Comparison of ENCODE assay signal across 21 cellular contexts in the genomic region with DNA sequence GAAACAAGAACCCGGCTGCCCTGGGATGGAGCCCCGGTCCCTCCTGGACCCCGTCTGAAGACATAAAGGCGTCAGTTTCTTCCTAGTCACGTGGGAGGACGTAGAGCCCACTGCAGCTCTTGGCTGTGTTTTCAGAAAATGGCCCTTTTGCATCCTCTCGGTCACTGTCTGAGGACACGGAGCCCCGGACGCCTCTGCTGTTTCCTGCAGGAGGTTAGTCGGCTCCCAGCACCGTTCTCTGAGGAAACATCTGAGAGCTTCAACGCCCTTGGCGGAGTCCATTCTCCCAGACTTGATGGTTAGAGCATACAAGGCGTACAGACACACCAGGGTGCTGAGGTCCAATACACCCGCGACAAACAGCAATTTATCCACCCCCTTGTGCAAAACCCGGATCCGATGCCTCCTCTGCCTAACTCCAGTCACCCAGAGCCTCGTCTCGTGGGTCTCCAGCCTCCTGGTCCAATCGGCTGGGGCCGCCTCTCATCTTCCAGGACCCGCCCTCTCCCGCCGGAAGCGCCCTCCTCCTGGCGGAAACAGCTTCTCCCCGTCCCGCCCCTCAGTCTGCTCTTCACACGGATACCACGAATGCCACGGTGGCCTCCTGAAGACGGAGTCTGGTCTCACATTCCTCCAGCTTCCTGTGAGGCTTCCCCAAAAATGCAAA.
DNase-seq lines count a peak whose midpoint lies in the region; ATAC-seq, FAIRE-seq and TF ChIP-seq lines count a peak whose summit lies in the region.
"Had no signal": no experiment of that assay in that cellular context is flagged by ENCODE, and none has a peak within 500 bp of the region (broad histone marks: within the 10 kb centered on the region; RNA-seq: fewer than 3 reads in every experiment).

No MANE protein-coding gene starts in this region.

- no peak overlapping the region for H2AFZ ChIP-seq in SK-N-SH (ENCODE audit: low read depth)

- TF ChIP-seq POLR2A in gastroesophageal sphincter (IDR thresholded peaks at IDR 0.05) = no peak
- TF ChIP-seq POLR2A in sigmoid colon (IDR thresholded peaks at IDR 0.05) = no peak

- H3K9ac ChIP-seq in SK-N-SH (no peak overlapping the region), kidney (ENCODE audit: low read length in 2 of 2) (no peak overlapping the region)
- H3K9ac ChIP-seq: BLaER1 had no signal

- 0 out of 2 replicates have a peak, but pooled peaks cover 3% of the 10 kb centered on the region for H3K9me3 ChIP-seq in SK-N-SH
- H3K9me3 ChIP-seq in gastroesophageal sphincter = no peaks in the 10 kb centered on the region
- H3K9me3 ChIP-seq in sigmoid colon = no peaks in the 10 kb centered on the region
- no peaks in the 10 kb centered on the region for H3K9me3 ChIP-seq in kidney (ENCODE audit: control insufficient read depth in 1 of 2, low read length in 2 of 2)
- H3K9me3 ChIP-seq: A549, BLaER1, spleen, transverse colon had no signal

- WGBS in SK-N-SH (ENCODE audit: low lambda C conversion rate) = 52% methylated on average over 28 of the region's 34 CpGs
- 77% methylated on average over 23 to 25 of the region's 34 CpGs for WGBS in gastroesophageal sphincter (ENCODE audit: low coverage in 1 of 2), 2 donors
- WGBS in sigmoid colon, 2 donors = 78 to 89% methylated on average over 34 of the region's 34 CpGs

- no peaks in the 10 kb centered on the region for H3K9me2 ChIP-seq in SK-N-SH

- H3K27me3 ChIP-seq in SK-N-SH (ENCODE audit: insufficient read depth) = no peaks in the 10 kb centered on the region
- H3K27me3 ChIP-seq in gastroesophageal sphincter = peaks cover 36% of the 10 kb centered on the region
- H3K27me3 ChIP-seq in sigmoid colon = peaks cover 0 to under 1% (median 0%) of the 10 kb centered on the region in 3 donors
- H3K27me3 ChIP-seq: BLaER1, transverse colon had no signal

- no peak overlapping the region for H3K4me2 ChIP-seq in SK-N-SH
- H3K4me2 ChIP-seq: A549, BLaER1 had no signal

- TF ChIP-seq CTCF in SK-N-SH (IDR thresholded peaks at IDR 0.05) = no peak
- TF ChIP-seq CTCF in gastroesophageal sphincter (IDR thresholded peaks at IDR 0.05) = no peak
- no peak for TF ChIP-seq CTCF in sigmoid colon (IDR thresholded peaks at IDR 0.05)
- TF ChIP-seq CTCF in kidney (IDR thresholded peaks at IDR 0.05; ENCODE audit: borderline replicate concordance, extremely low read depth, insufficient read depth) = no peak

- H3K27ac ChIP-seq in SK-N-SH (ENCODE audit: low read depth in 2 of 2, low read length in 1 of 2) (no peak overlapping the region), gastroesophageal sphincter (no peak overlapping the region), sigmoid colon (no peak overlapping the region), kidney (ENCODE audit: low read depth in 2 of 2, low read length in 2 of 2) (no peak overlapping the region)
- H3K27ac ChIP-seq: A549, BLaER1, spleen, transverse colon had no signal

- TF ChIP-seq EP300 in SK-N-SH (IDR thresholded peaks at IDR 0.05; ENCODE audit: borderline replicate concordance in 1 of 2, low read depth in 1 of 2, low read length in 1 of 2) = no peak
- TF ChIP-seq EP300 in gastroesophageal sphincter (IDR thresholded peaks at IDR 0.05) = no peak
- TF ChIP-seq EP300 in sigmoid colon (IDR thresholded peaks at IDR 0.05) = no peak

- intact Hi-C loops in sigmoid colon (cut with DNase I) (no loop called here), kidney (cut with DNase I) (no loop called here)

- H3K36me3 ChIP-seq in SK-N-SH (replicated peaks in 1 of 2; ENCODE audit: control insufficient read depth in 1 of 2, insufficient read depth in 2 of 2, low read length in 1 of 2) = no peaks in the 10 kb centered on the region
- no peaks in the 10 kb centered on the region for H3K36me3 ChIP-seq in gastroesophageal sphincter
- no peaks in the 10 kb centered on the region for H3K36me3 ChIP-seq in sigmoid colon
- no peaks in the 10 kb centered on the region for H3K36me3 ChIP-seq in kidney (ENCODE audit: control insufficient read depth in 1 of 2, insufficient read depth in 2 of 2, low read length in 2 of 2)
- H3K36me3 ChIP-seq: BLaER1, spleen, transverse colon had no signal

- peaks cover 0 to 17% of the 10 kb centered on the region in 2 experiments; a peak in 2 of 4 replicates for H3K4me1 ChIP-seq in SK-N-SH (ENCODE audit: control insufficient read depth in 1 of 2, insufficient read depth in 2 of 2, low read depth in 1 of 2, low read length in 1 of 2)
- H3K4me1 ChIP-seq in gastroesophageal sphincter = no peaks in the 10 kb centered on the region
- H3K4me1 ChIP-seq in sigmoid colon = no peaks in the 10 kb centered on the region
- no peaks in the 10 kb centered on the region for H3K4me1 ChIP-seq in kidney (ENCODE audit: control insufficient read depth in 1 of 2, insufficient read depth in 1 of 2, low read depth in 1 of 2, low read length in 2 of 2)
- H3K4me1 ChIP-seq: A549, transverse colon had no signal

- TF ChIP-seq RAD21 in SK-N-SH (IDR thresholded peaks at IDR 0.05; ENCODE audit: low read length) = no peak

- POLR2A ChIA-PET in SK-N-SH (lab: Yijun Ruan, JAX) = no interaction called here

- ATAC-seq in SK-N-SH treated with all-trans-retinoic acid at 6 μM for 48 hours (no peak), gastroesophageal sphincter (peak; percentile 48), GM21717 (IDR thresholded peaks at IDR 0.05; ENCODE audit: unreplicated experiment) (no peak)
- ATAC-seq: A549; effector memory CD8-positive, alpha-beta T cell had no signal

- DNase-seq in SK-N-SH = peak; percentile 25
- DNase-seq in NCI-H2081 treated with DMSO at 0.1 percent for 48 hours (lab: John Stamatoyannopoulos, UW) = peak; percentile 57
- no peak for DNase-seq in sigmoid colon
- no peak for DNase-seq in kidney
- DNase-seq in NCI-H510A treated with DMSO at 0.1 percent for 48 hours (lab: John Stamatoyannopoulos, UW) = no peak
- DNase-seq: activated CD4-positive, alpha-beta T cell treated with anti-CD3 and anti-CD28 coated beads for 4 hours; activated gamma-delta T cell; anterior cingulate cortex; effector memory CD8-positive, alpha-beta T cell; mammary epithelial cell; MM.1S; naive B cell; NCI-H2029 treated with DMSO at 0.1 percent for 48 hours; spleen; transverse colon had no signal

- FAIRE-seq in kidney (lab: Jason Lieb, UNC) = no peak
- FAIRE-seq: A549, RCC 7860 had no signal

- no peak overlapping the region for H3K4me3 ChIP-seq in SK-N-SH (ENCODE audit: low read depth in 2 of 2, low read length in 1 of 2)
- peak overlapping the region in 1 of 2 donors; percentile 24 for H3K4me3 ChIP-seq in gastroesophageal sphincter
- peak overlapping the region in 3 of 4 donors; percentile 3 to 10 (median 4) for H3K4me3 ChIP-seq in sigmoid colon
- no peak overlapping the region for H3K4me3 ChIP-seq in kidney (ENCODE audit: low read length in 2 of 2)
- H3K4me3 ChIP-seq: A549, BLaER1, transverse colon had no signal

- H3K79me2 ChIP-seq in SK-N-SH (ENCODE audit: insufficient read depth) = no peaks in the 10 kb centered on the region

- H3F3A ChIP-seq in SK-N-SH (replicated peaks; ENCODE audit: insufficient read depth) = no peaks in the 10 kb centered on the region

- CTCF ChIA-PET in SK-N-SH (lab: Yijun Ruan, JAX) = no interaction called here

- H4K20me1 ChIP-seq in SK-N-SH (ENCODE audit: insufficient read depth) = no peaks in the 10 kb centered on the region
- H4K20me1 ChIP-seq: BLaER1 had no signal

TF ChIP-seq in SK-N-SH, 30 proteins besides CTCF, POLR2A, EP300 and RAD21 (continues in another document):
- TF ChIP-seq POLR2AphosphoS5 (IDR thresholded peaks at IDR 0.05; ENCODE audit: low read depth, low read length) = no peak
- TF ChIP-seq JUND (IDR thresholded peaks at IDR 0.05) = no peak
- TF ChIP-seq NRF1 (IDR thresholded peaks at IDR 0.05; ENCODE audit: low read depth, low read length) = no peak
- TF ChIP-seq, protein P1, sequence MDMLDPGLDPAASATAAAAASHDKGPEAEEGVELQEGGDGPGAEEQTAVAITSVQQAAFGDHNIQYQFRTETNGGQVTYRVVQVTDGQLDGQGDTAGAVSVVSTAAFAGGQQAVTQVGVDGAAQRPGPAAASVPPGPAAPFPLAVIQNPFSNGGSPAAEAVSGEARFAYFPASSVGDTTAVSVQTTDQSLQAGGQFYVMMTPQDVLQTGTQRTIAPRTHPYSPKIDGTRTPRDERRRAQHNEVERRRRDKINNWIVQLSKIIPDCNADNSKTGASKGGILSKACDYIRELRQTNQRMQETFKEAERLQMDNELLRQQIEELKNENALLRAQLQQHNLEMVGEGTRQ (IDR thresholded peaks at IDR 0.05; ENCODE audit: borderline replicate concordance, low read depth, low read length) = no peak
- TF ChIP-seq SIN3A (IDR thresholded peaks at IDR 0.05; ENCODE audit: borderline replicate concordance, low read depth, low read length) = no peak
- TF ChIP-seq EZH2phosphoT487 (IDR thresholded peaks at IDR 0.05; ENCODE audit: borderline replicate concordance, low read depth) = no peak
- TF ChIP-seq FOXM1 (IDR thresholded peaks at IDR 0.05; ENCODE audit: low read depth) = no peak
- no peak for TF ChIP-seq NFIC (IDR thresholded peaks at IDR 0.05; ENCODE audit: borderline replicate concordance)
- TF ChIP-seq TEAD4 (IDR thresholded peaks at IDR 0.05; ENCODE audit: borderline replicate concordance, insufficient read depth) = no peak
- no peak for TF ChIP-seq RCOR1 (IDR thresholded peaks at IDR 0.05; ENCODE audit: low read length)

TF ChIP-seq in SK-N-SH treated with all-trans-retinoic acid at 6 μM for 48 hours, 23 proteins besides CTCF, POLR2A, EP300 and RAD21 (continues in another document):
- no peak for TF ChIP-seq TOX (CRISPR knock-in tag; IDR thresholded peaks at IDR 0.05; ENCODE audit: borderline replicate concordance)
- no peak for TF ChIP-seq ARNTL (CRISPR knock-in tag; IDR thresholded peaks at IDR 0.05; ENCODE audit: borderline replicate concordance, low read depth)
- no peak for TF ChIP-seq ZNF565 (CRISPR knock-in tag; conservative IDR thresholded peaks at IDR 0.05; ENCODE audit: low read depth)
- TF ChIP-seq ZNF8 (CRISPR knock-in tag; IDR thresholded peaks at IDR 0.05) = no peak
- no peak for TF ChIP-seq ZC3H10 (CRISPR knock-in tag; IDR thresholded peaks at IDR 0.05)
- no peak for TF ChIP-seq TCF4 (CRISPR knock-in tag; IDR thresholded peaks at IDR 0.05; ENCODE audit: borderline replicate concordance)
- TF ChIP-seq, protein P2, sequence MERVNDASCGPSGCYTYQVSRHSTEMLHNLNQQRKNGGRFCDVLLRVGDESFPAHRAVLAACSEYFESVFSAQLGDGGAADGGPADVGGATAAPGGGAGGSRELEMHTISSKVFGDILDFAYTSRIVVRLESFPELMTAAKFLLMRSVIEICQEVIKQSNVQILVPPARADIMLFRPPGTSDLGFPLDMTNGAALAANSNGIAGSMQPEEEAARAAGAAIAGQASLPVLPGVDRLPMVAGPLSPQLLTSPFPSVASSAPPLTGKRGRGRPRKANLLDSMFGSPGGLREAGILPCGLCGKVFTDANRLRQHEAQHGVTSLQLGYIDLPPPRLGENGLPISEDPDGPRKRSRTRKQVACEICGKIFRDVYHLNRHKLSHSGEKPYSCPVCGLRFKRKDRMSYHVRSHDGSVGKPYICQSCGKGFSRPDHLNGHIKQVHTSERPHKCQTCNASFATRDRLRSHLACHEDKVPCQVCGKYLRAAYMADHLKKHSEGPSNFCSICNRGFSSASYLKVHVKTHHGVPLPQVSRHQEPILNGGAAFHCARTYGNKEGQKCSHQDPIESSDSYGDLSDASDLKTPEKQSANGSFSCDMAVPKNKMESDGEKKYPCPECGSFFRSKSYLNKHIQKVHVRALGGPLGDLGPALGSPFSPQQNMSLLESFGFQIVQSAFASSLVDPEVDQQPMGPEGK (CRISPR knock-in tag; IDR thresholded peaks at IDR 0.05; ENCODE audit: borderline replicate concordance) = no peak

Comparison
In these comparisons a context has a peak if more than half of its experiments do, and no peak if none do; other contexts are left out.
1. DNase-seq: peak in SK-N-SH (single experiment) and NCI-H2081 treated with DMSO at 0.1 percent for 48 hours (single experiment); none in sigmoid colon (single experiment), kidney (single experiment) and NCI-H510A treated with DMSO at 0.1 percent for 48 hours (single experiment).
2. H3K4me3 ChIP-seq: peak in sigmoid colon (3 of 4); none in SK-N-SH (0 of 2) and kidney (0 of 2).